30 cellular contexts compared by ENCODE assay signal in genomic region chr4:169594560-169595195, GRCh38.
"Had no signal": no experiment of that assay in that cellular context is flagged by ENCODE, and none has a peak within 500 bp of the region (broad histone marks: within the 10 kb centered on the region; RNA-seq: fewer than 3 reads in every experiment).

No MANE protein-coding gene starts in this region.

- ATAC-seq: left lobe of liver, natural killer cell, psoas muscle, sciatic nerve, upper lobe of right lung had no signal

- H3K27ac ChIP-seq: hepatocyte, neural progenitor cell, neutrophil, parathyroid adenoma, psoas muscle, skin epidermis, suprapubic skin, thoracic aorta, tibial artery, upper lobe of right lung had no signal

- H3K27me3 ChIP-seq: hepatocyte, neural progenitor cell, neutrophil, suprapubic skin, tibial artery, upper lobe of right lung had no signal

- H3K4me3 Mint-ChIP-seq: mesothelial cell of epicardium; naive B cell; natural killer cell; nephron progenitor cell; neural progenitor cell; stimulated activated naive CD8-positive, alpha-beta T cell treated with anti-CD3 and anti-CD28 coated beads, Interleukin-15, Interleukin-2, amounts not matched to agents 100 ng/mL and 50 ng/mL, for 24 hours had no signal

- H3K79me2 ChIP-seq: hepatocyte, parathyroid adenoma had no signal

- H3K4me3 ChIP-seq: hepatocyte, lung, neural progenitor cell, psoas muscle, skin epidermis, suprapubic skin, thoracic aorta, tibial artery, upper lobe of right lung had no signal

- H3K4me2 ChIP-seq: hepatocyte, neural progenitor cell had no signal

- H3K27ac Mint-ChIP-seq: mesothelial cell of epicardium; naive B cell; natural killer cell; nephron progenitor cell; neural progenitor cell; stimulated activated naive CD8-positive, alpha-beta T cell treated with anti-CD3 and anti-CD28 coated beads, Interleukin-15, Interleukin-2, amounts not matched to agents 100 ng/mL and 50 ng/mL, for 24 hours had no signal

- H3K4me1 Mint-ChIP-seq: mesothelial cell of epicardium, naive B cell, nephron progenitor cell, neural progenitor cell had no signal

- H3K9ac ChIP-seq: neural progenitor cell, parathyroid adenoma had no signal

- H3K4me1 ChIP-seq: neural progenitor cell, parathyroid adenoma, psoas muscle, suprapubic skin, tibial artery, upper lobe of right lung had no signal

- H2AFZ ChIP-seq: hepatocyte, neural progenitor cell, parathyroid adenoma had no signal

- DNase-seq: head of caudate nucleus; kidney glomerular epithelial cell; left cardiac atrium; mesendoderm; naive B cell; natural killer cell; nephron progenitor cell; occipital lobe; psoas muscle; right cardiac atrium; stimulated activated CD4-positive, alpha-beta T cell treated with anti-CD3 and anti-CD28 coated beads, Interleukin-12 subunit alpha, Interleukin-12 subunit beta, amount 100 ng/mL, for 4 hours; stimulated activated CD4-positive, alpha-beta T cell treated with anti-CD3 and anti-CD28 coated beads, Interleukin-15, amount 100 ng/mL, for 24 hours; stimulated activated CD4-positive, alpha-beta T cell treated with anti-CD3 and anti-CD28 coated beads, Interleukin-2, amount 100 ng/mL, for 24 hours; stimulated activated CD4-positive, alpha-beta T cell treated with anti-CD3 and anti-CD28 coated beads, Interleukin-4, amount 100 ng/mL, for 1 hour; stimulated activated naive CD4-positive, alpha-beta T cell; tibial artery; trophoblast cell; upper lobe of right lung had no signal

- H3K9me3 ChIP-seq: neutrophil, psoas muscle, suprapubic skin, thoracic aorta, tibial artery, upper lobe of right lung had no signal

- H3K9me3 Mint-ChIP-seq: mesothelial cell of epicardium; naive B cell; natural killer cell; nephron progenitor cell; neural progenitor cell; stimulated activated naive CD8-positive, alpha-beta T cell treated with anti-CD3 and anti-CD28 coated beads, Interleukin-15, Interleukin-2, amounts not matched to agents 100 ng/mL and 50 ng/mL, for 24 hours had no signal
